In genomic region chr4:112514449-112515277, GRCh38 we compare ENCODE assay signal across 1 cellular context.
TF ChIP-seq lines count a peak whose summit lies in the region.

No MANE protein-coding gene starts in this region.

TF ChIP-seq in K562, 482 proteins besides CTCF, POLR2A, EP300 and RAD21 (continued from another document):
- TF ChIP-seq MGA (IDR thresholded peaks at IDR 0.05): peak; percentile 63; the same call in 1 of the 2 replicates
- 0 out of 2 replicates have a peak, but pooled peaks have one; percentile 29 for TF ChIP-seq POLR2G (IDR thresholded peaks at IDR 0.05; ENCODE audit: low read depth, low read length)
- TF ChIP-seq ZNF121 (CRISPR knock-in tag; conservative IDR thresholded peaks at IDR 0.05): peak; percentile 34; the same call in 1 of the 2 replicates
- TF ChIP-seq E2F6 (IDR thresholded peaks at IDR 0.05; ENCODE audit: borderline replicate concordance in 1 of 2, extremely low read depth in 1 of 2, insufficient read depth in 1 of 2, insufficient read length in 1 of 2, low read depth in 1 of 2, low read length in 1 of 2, poor library complexity in 1 of 2, severe bottlenecking in 1 of 2): peak in 1 of 2 experiments; percentile 72
- peak; percentile 11 for TF ChIP-seq CTCFL (IDR thresholded peaks at IDR 0.05; ENCODE audit: borderline replicate concordance, insufficient read depth, low read depth, low read length, poor library complexity, severe bottlenecking)
- TF ChIP-seq EGR1 (conservative IDR thresholded peaks at IDR 0.05): peak; percentile 52
- TF ChIP-seq CBX5 (IDR thresholded peaks at IDR 0.05; ENCODE audit: borderline replicate concordance, low read depth): no peak
- 0 out of 2 replicates have a peak, but pooled peaks have one; percentile 14 for TF ChIP-seq CTBP1 (IDR thresholded peaks at IDR 0.05; ENCODE audit: borderline replicate concordance)
- TF ChIP-seq PHF8 (IDR thresholded peaks at IDR 0.05; ENCODE audit: borderline replicate concordance, low read length): peak; percentile 18; the same call in 1 of the 2 replicates
- TF ChIP-seq CREB5 (CRISPR knock-in tag; IDR thresholded peaks at IDR 0.05): no peak
- TF ChIP-seq ZBTB1 (CRISPR knock-in tag; IDR thresholded peaks at IDR 0.05; ENCODE audit: borderline replicate concordance, low read depth): peak; percentile 97
- peak; percentile 79 for TF ChIP-seq ZNF263 (CRISPR knock-in tag; IDR thresholded peaks at IDR 0.05; ENCODE audit: borderline replicate concordance)
